In the genomic region with DNA sequence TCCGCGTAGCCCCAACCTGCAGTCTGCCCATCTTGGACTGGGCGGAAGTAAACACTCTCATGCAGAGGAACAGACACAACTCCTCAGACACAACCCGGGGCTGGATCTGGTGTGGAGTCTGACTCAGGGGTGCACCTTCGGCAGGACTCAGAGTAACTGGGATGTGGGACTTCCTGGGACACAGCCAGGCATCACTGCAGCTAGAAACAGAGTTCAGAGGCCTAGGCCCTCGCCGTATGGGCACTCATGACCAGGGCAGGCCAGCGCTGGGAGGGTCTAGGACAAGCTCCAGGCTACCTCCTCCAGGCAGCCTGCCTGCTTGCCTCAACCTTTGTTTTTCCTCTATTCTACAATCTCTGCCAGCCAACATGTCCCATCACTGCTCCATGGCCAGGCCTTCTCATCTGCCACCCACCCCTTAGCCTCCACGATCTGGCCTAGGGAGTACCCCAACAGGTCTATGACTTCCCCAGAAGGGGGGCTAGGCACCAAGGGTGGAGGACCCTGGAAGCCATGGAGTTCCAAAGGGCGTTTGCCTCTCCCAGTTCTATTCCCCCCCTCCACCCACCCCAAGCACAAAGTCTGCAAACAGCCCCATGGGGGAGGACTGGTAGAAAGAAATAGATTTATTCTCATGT, we compare ENCODE assay signal across 14 cellular contexts.
"Had no signal": no experiment of that assay in that cellular context is flagged by ENCODE, and none has a peak within 500 bp of the region (broad histone marks: within the 10 kb centered on the region; RNA-seq: fewer than 3 reads in every experiment).

No MANE protein-coding gene starts in this region.

- H3K27me3 ChIP-seq: ascending aorta, breast epithelium, dorsolateral prefrontal cortex had no signal

- H3K27ac Mint-ChIP-seq: activated naive CD4-positive, alpha-beta T cell treated with anti-CD3 and anti-CD28 coated beads, Interleukin-2, amount 10 ng/mL, durations not matched to agents 7 days and 5 days; activated T-helper 17 cell treated with anti-CD3 and anti-CD28 coated beads, Interleukin-2, amount 50 U/mL, for 72 hours; naive B cell had no signal

- H3K36me3 Mint-ChIP-seq: activated naive CD4-positive, alpha-beta T cell treated with anti-CD3 and anti-CD28 coated beads, Interleukin-2, amount 10 ng/mL, durations not matched to agents 7 days and 5 days; naive B cell had no signal

- H3K36me3 ChIP-seq: ascending aorta, breast epithelium, neutrophil had no signal

- DNase-seq: activated CD4-positive, alpha-beta T cell treated with anti-CD3 and anti-CD28 coated beads, Interleukin-2, amount 50 U/mL, for 1 hour; activated naive CD4-positive, alpha-beta T cell treated with anti-CD3 and anti-CD28 coated beads, Interleukin-2, amount 10 ng/mL, durations not matched to agents 7 days and 5 days; activated T-cell treated with anti-CD3 and anti-CD28 coated beads for 4 hours; mammary epithelial cell; naive B cell; stimulated activated CD4-positive, alpha-beta T cell treated with anti-CD3 and anti-CD28 coated beads, Interleukin-4, amount 100 ng/mL, for 24 hours; stimulated activated naive CD8-positive, alpha-beta T cell treated with anti-CD3 and anti-CD28 coated beads, Interleukin-15, Interleukin-2, amounts not matched to agents 100 U/mL and 50 U/mL, for 24 hours; T-helper 9 cell had no signal

- H3K9me3 Mint-ChIP-seq: activated naive CD4-positive, alpha-beta T cell treated with anti-CD3 and anti-CD28 coated beads, Interleukin-2, amount 10 ng/mL, durations not matched to agents 7 days and 5 days; activated T-helper 17 cell treated with anti-CD3 and anti-CD28 coated beads, Interleukin-2, amount 50 U/mL, for 72 hours; naive B cell had no signal

- H3K4me3 ChIP-seq: ascending aorta, breast epithelium, dorsolateral prefrontal cortex, skin epidermis had no signal

- H3K4me1 ChIP-seq: ascending aorta, breast epithelium had no signal

- H3K4me1 Mint-ChIP-seq: activated T-helper 17 cell treated with anti-CD3 and anti-CD28 coated beads, Interleukin-2, amount 50 U/mL, for 72 hours had no signal

- ATAC-seq: activated T-helper 17 cell treated with anti-CD3 and anti-CD28 coated beads, Interleukin-2, amount 50 U/mL, for 72 hours; stimulated activated naive CD8-positive, alpha-beta T cell treated with anti-CD3 and anti-CD28 coated beads, Interleukin-15, Interleukin-2, amounts not matched to agents 100 U/mL and 50 U/mL, for 24 hours had no signal

- H3K4me3 Mint-ChIP-seq: activated naive CD4-positive, alpha-beta T cell treated with anti-CD3 and anti-CD28 coated beads, Interleukin-2, amount 10 ng/mL, durations not matched to agents 7 days and 5 days; activated T-helper 17 cell treated with anti-CD3 and anti-CD28 coated beads, Interleukin-2, amount 50 U/mL, for 72 hours; naive B cell had no signal

- H3K27ac ChIP-seq: ascending aorta, breast epithelium, neutrophil, skin epidermis had no signal

- H3K9me3 ChIP-seq: ascending aorta, breast epithelium, neutrophil had no signal
